Comparison of ENCODE assay signal across 16 cellular contexts in genomic region chr5:138793481-138794010, GRCh38. TPM values are rescaled to one million over a fixed set of nuclear protein-coding genes. Genes with fewer than 3 reads are reported as not detected.
A peak's percentile ranks its signal among the peaks of the same experiment; 100 is the strongest.
DNase-seq lines count a peak whose midpoint lies in the region; ATAC-seq and TF ChIP-seq lines count a peak whose summit lies in the region.
"Had no signal": no experiment of that assay in that cellular context is flagged by ENCODE, and none has a peak within 500 bp of the region (broad histone marks: within the 10 kb centered on the region; RNA-seq: fewer than 3 reads in every experiment).

No MANE protein-coding gene starts in this region.

- H3K4me1 Mint-ChIP-seq in brain: peaks cover 82% of the 10 kb centered on the region
- H3K4me1 Mint-ChIP-seq in glutamatergic neuron (ENCODE audit: low read depth, unreplicated experiment): peaks cover 47% of the 10 kb centered on the region
- H3K4me1 Mint-ChIP-seq in stimulated activated naive CD8-positive, alpha-beta T cell treated with anti-CD3 and anti-CD28 coated beads, Interleukin-15, amount 100 ng/mL, for 72 hours: peaks cover 38% of the 10 kb centered on the region

- H3K4me3 ChIP-seq in smooth muscle cell: no peak overlapping the region
- no peak overlapping the region for H3K4me3 ChIP-seq in WERI-Rb-1 (ENCODE audit: low read depth, low read length)
- H3K4me3 ChIP-seq: MG63 had no signal

- peak overlapping the region; percentile 42 for H3K27ac ChIP-seq in smooth muscle cell (ENCODE audit: low read depth)
- no peak overlapping the region for H3K27ac ChIP-seq in WERI-Rb-1
- H3K27ac ChIP-seq: KMS-11 had no signal

- H3K27me3 Mint-ChIP-seq in brain (no peaks in the 10 kb centered on the region), glutamatergic neuron (ENCODE audit: unreplicated experiment) (peaks cover 4% of the 10 kb centered on the region)
- peaks cover 85% of the 10 kb centered on the region for H3K27me3 Mint-ChIP-seq in stimulated activated naive CD8-positive, alpha-beta T cell treated with anti-CD3 and anti-CD28 coated beads, Interleukin-15, amount 100 ng/mL, for 72 hours

- TF ChIP-seq CTCF in brain (conservative IDR thresholded peaks at IDR 0.05): no peak
- no peak for TF ChIP-seq CTCF in glutamatergic neuron (IDR thresholded peaks at IDR 0.05; ENCODE audit: partially characterized antibody, unreplicated experiment)
- TF ChIP-seq CTCF in smooth muscle cell (IDR thresholded peaks at IDR 0.05; ENCODE audit: borderline replicate concordance, insufficient read depth, poor library complexity, severe bottlenecking): no peak
- no peak for TF ChIP-seq CTCF in WERI-Rb-1 (IDR thresholded peaks at IDR 0.05; ENCODE audit: low read depth, low read length)

- peaks cover 98% of the 10 kb centered on the region for H3K79me2 ChIP-seq in smooth muscle cell (ENCODE audit: low read depth)

- H3K4me1 ChIP-seq in smooth muscle cell (ENCODE audit: low read depth): peaks cover 5% of the 10 kb centered on the region

- DNase-seq in GM03348 (ENCODE audit: low spot score) (peak; percentile 30), glutamatergic neuron (no peak), smooth muscle cell (lab: John Stamatoyannopoulos, UW; ENCODE audit: unreplicated experiment) (no peak), WERI-Rb-1 (no peak)
- DNase-seq in stimulated activated naive CD8-positive, alpha-beta T cell treated with anti-CD3 and anti-CD28 coated beads, Interleukin-15, amount 100 ng/mL, for 72 hours: no peak
- DNase-seq: DMS53, MG63, NCI-H1092 treated with DMSO at 0.1 percent for 48 hours, NCI-H187 treated with DMSO at 0.1 percent for 48 hours, NCI-H2171, NCI-H446 treated with DMSO at 0.1 percent for 48 hours, NCI-H748 treated with DMSO at 0.1 percent for 48 hours, PC-3 had no signal

- no peak overlapping the region for H2AFZ ChIP-seq in smooth muscle cell (ENCODE audit: low read depth)

- no peaks in the 10 kb centered on the region for H3K36me3 ChIP-seq in smooth muscle cell (ENCODE audit: low read depth)
- H3K36me3 ChIP-seq in WERI-Rb-1: peaks cover 6% of the 10 kb centered on the region

- H3K4me3 Mint-ChIP-seq in brain (peak overlapping the region in 2 of 5 experiments; percentile 13), glutamatergic neuron (ENCODE audit: unreplicated experiment) (no peak overlapping the region)
- no peak overlapping the region for H3K4me3 Mint-ChIP-seq in stimulated activated naive CD8-positive, alpha-beta T cell treated with anti-CD3 and anti-CD28 coated beads, Interleukin-15, amount 100 ng/mL, for 72 hours

- peak overlapping the region; percentile 16 for H3K9ac ChIP-seq in smooth muscle cell (ENCODE audit: low read depth)
- H3K9ac ChIP-seq: KMS-11 had no signal

- H3K4me2 ChIP-seq in smooth muscle cell: no peak overlapping the region
- H3K4me2 ChIP-seq: KMS-11 had no signal

- peaks cover 21% of the 10 kb centered on the region for H3F3A ChIP-seq in smooth muscle cell (ENCODE audit: low read depth)

- H3K9me3 ChIP-seq in smooth muscle cell (replicated peaks; ENCODE audit: low read depth): no peaks in the 10 kb centered on the region
- H3K9me3 ChIP-seq in WERI-Rb-1 (ENCODE audit: severe bottlenecking): no peaks in the 10 kb centered on the region
- H3K9me3 ChIP-seq: MG63 had no signal

- no peak for ATAC-seq in stimulated activated naive CD8-positive, alpha-beta T cell treated with anti-CD3 and anti-CD28 coated beads, Interleukin-15, amount 100 ng/mL, for 72 hours
- no peak for ATAC-seq in GM19395 (IDR thresholded peaks at IDR 0.05; ENCODE audit: unreplicated experiment)
- ATAC-seq: PC-3 had no signal

- H3K27ac Mint-ChIP-seq in brain (peak overlapping the region; percentile 30 to 89 (median 42)), glutamatergic neuron (ENCODE audit: unreplicated experiment) (peak overlapping the region; percentile 62)
- no peak overlapping the region for H3K27ac Mint-ChIP-seq in stimulated activated naive CD8-positive, alpha-beta T cell treated with anti-CD3 and anti-CD28 coated beads, Interleukin-15, amount 100 ng/mL, for 72 hours

- H3K36me3 Mint-ChIP-seq in brain (peaks cover 22% of the 10 kb centered on the region), glutamatergic neuron (ENCODE audit: unreplicated experiment) (no peaks in the 10 kb centered on the region)

- peaks cover 100% of the 10 kb centered on the region for H4K20me1 ChIP-seq in smooth muscle cell (ENCODE audit: low read depth)

- H3K27me3 ChIP-seq in smooth muscle cell (ENCODE audit: low read depth) (no peaks in the 10 kb centered on the region), WERI-Rb-1 (ENCODE audit: insufficient read depth, low read depth, severe bottlenecking) (no peaks in the 10 kb centered on the region)
- H3K27me3 ChIP-seq: MG63 had no signal

- H3K9me3 Mint-ChIP-seq in brain (peaks cover 0 to 2% (median 1%) of the 10 kb centered on the region in 5 experiments), glutamatergic neuron (ENCODE audit: unreplicated experiment) (peaks cover 8% of the 10 kb centered on the region)
- H3K9me3 Mint-ChIP-seq in stimulated activated naive CD8-positive, alpha-beta T cell treated with anti-CD3 and anti-CD28 coated beads, Interleukin-15, amount 100 ng/mL, for 72 hours: no peaks in the 10 kb centered on the region

RNA-seq across cellular contexts. Expression of gene CTNNA1, which starts 40.3 kb away (rescaled TPM):
- 185 TPM for polyA plus RNA-seq in brain (ENCODE audit: insufficient read depth, low read depth, low replicate concordance)
- total RNA-seq in glutamatergic neuron (ENCODE audit: unreplicated experiment): 598 TPM
- 251 and 285 TPM in 2 replicates for total RNA-seq in smooth muscle cell
- polyA plus RNA-seq in smooth muscle cell: 148 and 149 TPM in 2 replicates

Comparison
In these comparisons a context has a peak if more than half of its experiments do, and no peak if none do; other contexts are left out.
1. H3K27ac Mint-ChIP-seq: peak in brain (5 of 5) and glutamatergic neuron (single experiment); none in stimulated activated naive CD8-positive, alpha-beta T cell treated with anti-CD3 and anti-CD28 coated beads, Interleukin-15, amount 100 ng/mL, for 72 hours (0 of 2).